7 cellular contexts compared by ENCODE assay signal in genomic region chr1:224012807-224013434, GRCh38.
DNase-seq lines count a peak whose midpoint lies in the region; TF ChIP-seq lines count a peak whose summit lies in the region.
"Not testable (repeated sequence)": the region's sequence is repeated elsewhere in the genome, so short reads cannot be mapped to it uniquely, and the experiment has no call there.

No MANE protein-coding gene starts in this region.

- not testable (repeated sequence) for H3K9me3 Mint-ChIP-seq in MCF 10A (ENCODE audit: unreplicated experiment)

- POLR2A ChIA-PET in MCF 10A (lab: Yijun Ruan, JAX): not testable (repeated sequence)

- not testable (repeated sequence) for H3K14ac ChIP-seq in mesenchymal stem cell (ENCODE audit: low read length in 2 of 2)

- not testable (repeated sequence) for H2BK12ac ChIP-seq in mesenchymal stem cell (ENCODE audit: low read length in 2 of 2)

- not testable (repeated sequence) for H3K27ac ChIP-seq in HUES48 (ENCODE audit: low read depth, low read length); mesenchymal stem cell (ENCODE audit: low read length, poor library complexity, severe bottlenecking)

- not testable (repeated sequence) for H3K4ac ChIP-seq in mesenchymal stem cell (ENCODE audit: low read depth in 1 of 2, low read length in 2 of 2)

- not testable (repeated sequence) for H3K23ac ChIP-seq in mesenchymal stem cell (ENCODE audit: low read length in 2 of 2)

- not testable (repeated sequence) for H3K27me3 ChIP-seq in HUES48 (ENCODE audit: control insufficient read depth, insufficient read depth, low read length); mesenchymal stem cell (ENCODE audit: control insufficient read depth in 1 of 2, insufficient read depth in 1 of 2, low read length in 2 of 2)

- H3K9me3 ChIP-seq in HUES48 (ENCODE audit: control insufficient read depth, insufficient read depth, low read length) (peaks cover 45% of the 10 kb centered on the region), mesenchymal stem cell (ENCODE audit: control insufficient read depth, low read length) (peaks cover 36% of the 10 kb centered on the region)

- not testable (repeated sequence) for H3K18ac ChIP-seq in mesenchymal stem cell (ENCODE audit: low read depth in 1 of 2, low read length in 2 of 2)

- peaks cover 15% of the 10 kb centered on the region for H3K36me3 Mint-ChIP-seq in MCF 10A (ENCODE audit: insufficient read depth, unreplicated experiment)

- not testable (repeated sequence) for H2AFZ ChIP-seq in mesenchymal stem cell (ENCODE audit: low read depth, low read length)

- not testable (repeated sequence) for H3K4me3 Mint-ChIP-seq in MCF 10A (ENCODE audit: unreplicated experiment)

- H3K4me3 ChIP-seq in HUES48 (ENCODE audit: low read depth, low read length) (peak overlapping the region; percentile 33; the same call in 1 of the 2 replicates), mesenchymal stem cell (ENCODE audit: insufficient read depth in 1 of 2, low read depth in 1 of 2, low read length in 2 of 2) (peak overlapping the region in 1 of 2 experiments; percentile 2)

- H3K27me3 Mint-ChIP-seq in MCF 10A (ENCODE audit: insufficient read depth, unreplicated experiment): not testable (repeated sequence)

- not testable (repeated sequence) for H3K27ac Mint-ChIP-seq in MCF 10A (ENCODE audit: low read depth, unreplicated experiment)

- DNase-seq in Daoy (ENCODE audit: low read depth): peak; percentile 3
- peak; percentile 5 for DNase-seq in H4 (ENCODE audit: low spot score)
- DNase-seq in SK-N-DZ (ENCODE audit: low spot score): peak; percentile 16
- DNase-seq in MCF 10A (ENCODE audit: unreplicated experiment): peak; percentile 8
- DNase-seq in fibroblast of gingiva (ENCODE audit: low read depth): peak; percentile 2
- DNase-seq in mesenchymal stem cell: peak; percentile 5

- not testable (repeated sequence) for H3K9ac ChIP-seq in HUES48 (ENCODE audit: low read depth, low read length); mesenchymal stem cell (ENCODE audit: low read length)

- not testable (repeated sequence) for H3K4me1 ChIP-seq in HUES48 (ENCODE audit: control insufficient read depth, insufficient read depth, low read length); mesenchymal stem cell (ENCODE audit: control insufficient read depth, insufficient read depth, low read depth, low read length)

- H2BK120ac ChIP-seq in mesenchymal stem cell (ENCODE audit: low read depth, low read length): not testable (repeated sequence)

- H3K4me1 Mint-ChIP-seq in MCF 10A (ENCODE audit: insufficient read depth, unreplicated experiment): not testable (repeated sequence)

- BruUV-seq in MCF 10A (replicated peaks; lab: Mats Ljungman, UMichigan): not testable (repeated sequence)

- not testable (repeated sequence) for H2BK5ac ChIP-seq in mesenchymal stem cell (ENCODE audit: low read depth, low read length, poor library complexity, severe bottlenecking)

- not testable (repeated sequence) for H2AK5ac ChIP-seq in mesenchymal stem cell (ENCODE audit: low read length, severe bottlenecking)

- H4K91ac ChIP-seq in mesenchymal stem cell (ENCODE audit: low read length): not testable (repeated sequence)

- not testable (repeated sequence) for H2BK15ac ChIP-seq in mesenchymal stem cell (ENCODE audit: low read depth, poor library complexity, severe bottlenecking)

- H3K36me3 ChIP-seq in HUES48 (ENCODE audit: control insufficient read depth, insufficient read depth, low read length); mesenchymal stem cell (ENCODE audit: control insufficient read depth in 1 of 2, insufficient read depth in 2 of 2, low read depth in 1 of 2, low read length in 2 of 2): not testable (repeated sequence)

- TF ChIP-seq CTCF in MCF 10A (IDR thresholded peaks at IDR 0.05; ENCODE audit: unreplicated experiment): not testable (repeated sequence)

- not testable (repeated sequence) for H4K8ac ChIP-seq in mesenchymal stem cell (ENCODE audit: low read length)

- not testable (repeated sequence) for H3K79me1 ChIP-seq in mesenchymal stem cell (replicated peaks; ENCODE audit: low read length, poor library complexity, severe bottlenecking)

- intact Hi-C loops in MCF 10A (cut with micrococcal nuclease): not testable (repeated sequence)

- WGBS in mesenchymal stem cell: 92% methylated on average over 19 of the region's 19 CpGs

- H3K4me2 ChIP-seq in mesenchymal stem cell (ENCODE audit: low read length, poor library complexity, severe bottlenecking): not testable (repeated sequence)

- CTCF ChIA-PET in MCF 10A (lab: Yijun Ruan, JAX): not testable (repeated sequence)
